12 cellular contexts compared by ENCODE assay signal in genomic region chr3:159941043-159941994, GRCh38. TPM values are rescaled to one million over a fixed set of nuclear protein-coding genes. Genes with fewer than 3 reads are reported as not detected.
DNase-seq lines count a peak whose midpoint lies in the region; ATAC-seq and TF ChIP-seq lines count a peak whose summit lies in the region.
"Had no signal": no experiment of that assay in that cellular context is flagged by ENCODE, and none has a peak within 500 bp of the region (broad histone marks: within the 10 kb centered on the region; RNA-seq: fewer than 3 reads in every experiment).

No MANE protein-coding gene starts in this region.

- H3K27ac Mint-ChIP-seq in dendritic cell treated with granulocyte-macrophage colony-stimulating factor and Interleukin-4, amounts not matched to agents 40 ng/mL and 50 ng/mL, for 4 days = peak overlapping the region; percentile 40
- H3K27ac Mint-ChIP-seq: IgD-negative memory B cell, T-cell had no signal

- no peak overlapping the region for H3K27ac ChIP-seq in ovary

- H3K9me3 ChIP-seq in ovary = no peaks in the 10 kb centered on the region

- H3K36me3 Mint-ChIP-seq in dendritic cell treated with granulocyte-macrophage colony-stimulating factor and Interleukin-4, amounts not matched to agents 40 ng/mL and 50 ng/mL, for 4 days (ENCODE audit: low read depth) = no peaks in the 10 kb centered on the region
- H3K36me3 Mint-ChIP-seq: IgD-negative memory B cell, T-cell had no signal

- peak; percentile 88 for ATAC-seq in GM18511 (IDR thresholded peaks at IDR 0.05; ENCODE audit: unreplicated experiment)
- ATAC-seq in GM21786 (IDR thresholded peaks at IDR 0.05; ENCODE audit: unreplicated experiment) = peak; percentile 67
- peak; percentile 54 for ATAC-seq in HG03575 (IDR thresholded peaks at IDR 0.05; ENCODE audit: extremely low read depth, insufficient number of reproducible peaks, low FRiP score, unreplicated experiment)
- ATAC-seq: sciatic nerve had no signal

- intact Hi-C loops in dendritic cell treated with granulocyte-macrophage colony-stimulating factor and Interleukin-4, amounts not matched to agents 40 ng/mL and 50 ng/mL, for 4 days (cut with micrococcal nuclease) = no loop called here
- intact Hi-C loops in ovary (cut with DNase I) = no loop called here

- TF ChIP-seq EP300 in ovary (IDR thresholded peaks at IDR 0.05) = no peak

- H3K4me3 Mint-ChIP-seq in dendritic cell treated with granulocyte-macrophage colony-stimulating factor and Interleukin-4, amounts not matched to agents 40 ng/mL and 50 ng/mL, for 4 days = no peak overlapping the region
- H3K4me3 Mint-ChIP-seq: IgD-negative memory B cell, T-cell had no signal

- no peaks in the 10 kb centered on the region for H3K27me3 ChIP-seq in ovary

- no peak overlapping the region for H3K4me3 ChIP-seq in ovary

- TF ChIP-seq POLR2A in ovary (IDR thresholded peaks at IDR 0.05) = no peak

- H3K4me1 Mint-ChIP-seq in dendritic cell treated with granulocyte-macrophage colony-stimulating factor and Interleukin-4, amounts not matched to agents 40 ng/mL and 50 ng/mL, for 4 days (ENCODE audit: low read depth) = peaks cover 62% of the 10 kb centered on the region

- no peaks in the 10 kb centered on the region for H3K9me3 Mint-ChIP-seq in dendritic cell treated with granulocyte-macrophage colony-stimulating factor and Interleukin-4, amounts not matched to agents 40 ng/mL and 50 ng/mL, for 4 days
- H3K9me3 Mint-ChIP-seq: T-cell had no signal

- H3K4me1 ChIP-seq in ovary (ENCODE audit: insufficient read depth) = no peaks in the 10 kb centered on the region

- WGBS in ovary, 3 donors = 68 to 81% (median 68%) methylated on average over 6 of the region's 6 CpGs

- no peaks in the 10 kb centered on the region for H3K27me3 Mint-ChIP-seq in dendritic cell treated with granulocyte-macrophage colony-stimulating factor and Interleukin-4, amounts not matched to agents 40 ng/mL and 50 ng/mL, for 4 days
- H3K27me3 Mint-ChIP-seq: IgD-negative memory B cell had no signal

- no peak for TF ChIP-seq CTCF in ovary (IDR thresholded peaks at IDR 0.05)

- no peaks in the 10 kb centered on the region for H3K36me3 ChIP-seq in ovary

- no peak for DNase-seq in DMS153 treated with DMSO at 0.1 percent for 48 hours (lab: John Stamatoyannopoulos, UW; ENCODE audit: unreplicated experiment)
- DNase-seq in SKM-1 (lab: John Stamatoyannopoulos, UW; ENCODE audit: unreplicated experiment) = no peak
- no peak for DNase-seq in NCI-H146 treated with DMSO at 0.1 percent for 48 hours (lab: John Stamatoyannopoulos, UW; ENCODE audit: unreplicated experiment)
- no peak for DNase-seq in ovary
- DNase-seq: T-cell had no signal

RNA-seq across cellular contexts. Expression of gene IL12A, which starts 47.3 kb away (rescaled TPM):
- total RNA-seq in ovary = 1 to 10 TPM in 1 of 7 donors, under 1 TPM in 5, not detected in 1; 0.15 to 6.0 (median 0.63) TPM
- under 1 TPM; 0.33 to 0.37 TPM for polyA plus RNA-seq in ovary
- total RNA-seq: subcutaneous adipose tissue had no signal
